Comparison of ENCODE assay signal across 18 cellular contexts in the genomic region with DNA sequence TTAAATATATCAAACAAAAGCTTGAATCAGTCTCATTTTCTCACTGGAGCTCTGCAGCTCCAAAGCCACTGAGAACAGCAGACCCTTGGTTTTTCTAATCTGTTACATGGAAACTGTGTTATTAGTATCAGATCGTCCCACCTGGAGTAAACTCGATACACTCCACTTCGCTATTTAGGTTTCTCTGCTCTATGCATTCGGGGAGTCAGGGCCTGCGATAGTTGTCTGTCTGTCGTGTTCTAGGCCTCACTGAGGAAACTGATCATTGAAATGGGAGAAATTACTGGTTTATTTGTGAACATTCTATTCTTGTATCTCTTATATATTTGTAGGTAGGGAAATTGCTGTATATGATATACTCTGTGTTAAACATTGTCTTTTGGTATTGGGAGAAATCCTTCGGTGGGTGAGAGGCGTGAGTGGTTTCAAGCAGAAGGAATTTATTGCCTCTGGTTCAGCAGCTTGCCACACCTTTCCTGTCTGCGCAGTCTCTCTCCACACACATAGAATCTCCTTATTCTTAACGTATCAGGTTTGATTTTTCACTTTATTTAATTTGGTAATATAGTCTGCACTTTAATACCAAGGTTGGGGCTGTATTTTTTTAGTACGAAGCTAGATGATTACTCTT. TPM values are rescaled to one million over a fixed set of nuclear protein-coding genes. Genes with fewer than 3 reads are reported as not detected.
A peak's percentile ranks its signal among the peaks of the same experiment; 100 is the strongest.
DNase-seq lines count a peak whose midpoint lies in the region; ATAC-seq and TF ChIP-seq lines count a peak whose summit lies in the region.
"Had no signal": no experiment of that assay in that cellular context is flagged by ENCODE, and none has a peak within 500 bp of the region (broad histone marks: within the 10 kb centered on the region; RNA-seq: fewer than 3 reads in every experiment).

No MANE protein-coding gene starts in this region.

- ATAC-seq in CD4-positive, CD25-positive, alpha-beta regulatory T cell (ENCODE audit: low read depth in 2 of 2): no peak
- ATAC-seq in activated B cell treated with CpG ODN at 0.5 μM for 24 hours (ENCODE audit: low read depth) (no peak), aorta (ENCODE audit: low FRiP score) (no peak)
- ATAC-seq: natural killer cell treated with Interleukin-12 subunit alpha and Interleukin-12 subunit beta and Interleukin-15 and Interleukin-18, amount 100 ng/mL, for 72 hours had no signal

- 92 to 94% methylated on average over 11 of the region's 11 CpGs for WGBS in aorta, 2 donors

- peaks cover 32% of the 10 kb centered on the region for H3K4me1 ChIP-seq in CD4-positive, CD25-positive, alpha-beta regulatory T cell (ENCODE audit: control insufficient read depth, insufficient read depth, low read length, poor library complexity, severe bottlenecking)
- H3K4me1 ChIP-seq in mucosa of rectum (ENCODE audit: control insufficient read depth in 2 of 2, insufficient read depth in 2 of 2, low read length in 2 of 2) (peaks cover 7 to 17% of the 10 kb centered on the region in 2 donors), aorta (ENCODE audit: control insufficient read depth in 1 of 2, insufficient read depth in 2 of 2, low read length in 2 of 2) (no peaks in the 10 kb centered on the region)

- peaks cover 52 to 91% (median 70%) of the 10 kb centered on the region in 4 donors for H3K4me1 Mint-ChIP-seq in CD4-positive, CD25-positive, alpha-beta regulatory T cell
- peaks cover 97% of the 10 kb centered on the region for H3K4me1 Mint-ChIP-seq in activated B cell treated with CpG ODN at 0.5 μM for 24 hours
- no peaks in the 10 kb centered on the region for H3K4me1 Mint-ChIP-seq in endothelial cell (ENCODE audit: unreplicated experiment)

- H3K27ac ChIP-seq in CD4-positive, CD25-positive, alpha-beta regulatory T cell (ENCODE audit: insufficient read depth, low read length, poor library complexity, severe bottlenecking): no peak overlapping the region
- H3K27ac ChIP-seq in mucosa of rectum (ENCODE audit: low read depth in 2 of 2, low read length in 2 of 2): peak overlapping the region; percentile 67 to 74
- no peak overlapping the region for H3K27ac ChIP-seq in aorta (ENCODE audit: low read depth in 1 of 2, low read length in 2 of 2)
- H3K27ac ChIP-seq: coronary artery, RWPE1 had no signal

- H3K9me3 Mint-ChIP-seq in CD4-positive, CD25-positive, alpha-beta regulatory T cell: no peaks in the 10 kb centered on the region
- H3K9me3 Mint-ChIP-seq in activated B cell treated with CpG ODN at 0.5 μM for 24 hours (no peaks in the 10 kb centered on the region), endothelial cell (ENCODE audit: unreplicated experiment) (no peaks in the 10 kb centered on the region)
- H3K9me3 Mint-ChIP-seq: natural killer cell treated with Interleukin-12 subunit alpha and Interleukin-12 subunit beta and Interleukin-15 and Interleukin-18, amount 100 ng/mL, for 72 hours had no signal

- no peaks in the 10 kb centered on the region for H3K27me3 ChIP-seq in CD4-positive, CD25-positive, alpha-beta regulatory T cell (ENCODE audit: control insufficient read depth, insufficient read depth, low read length)
- H3K27me3 ChIP-seq in mucosa of rectum (ENCODE audit: control insufficient read depth in 2 of 2, insufficient read depth in 2 of 2, low read length in 2 of 2) (no peaks in the 10 kb centered on the region), aorta (ENCODE audit: control insufficient read depth in 1 of 2, insufficient read depth in 2 of 2, low read length in 1 of 2) (no peaks in the 10 kb centered on the region)

- H3K9ac ChIP-seq in mucosa of rectum (ENCODE audit: low read depth in 1 of 2, low read length in 2 of 2): peak overlapping the region in 1 of 2 donors; percentile 24

- peak overlapping the region in 2 of 4 donors; percentile 24 to 39 for H3K4me3 Mint-ChIP-seq in CD4-positive, CD25-positive, alpha-beta regulatory T cell
- H3K4me3 Mint-ChIP-seq in activated B cell treated with CpG ODN at 0.5 μM for 24 hours (peak overlapping the region; percentile 28), endothelial cell (ENCODE audit: unreplicated experiment) (no peak overlapping the region)
- H3K4me3 Mint-ChIP-seq: natural killer cell treated with Interleukin-12 subunit alpha and Interleukin-12 subunit beta and Interleukin-15 and Interleukin-18, amount 100 ng/mL, for 72 hours had no signal

- no peaks in the 10 kb centered on the region for H3K27me3 Mint-ChIP-seq in CD4-positive, CD25-positive, alpha-beta regulatory T cell
- H3K27me3 Mint-ChIP-seq in activated B cell treated with CpG ODN at 0.5 μM for 24 hours (no peaks in the 10 kb centered on the region), endothelial cell (ENCODE audit: unreplicated experiment) (no peaks in the 10 kb centered on the region)
- H3K27me3 Mint-ChIP-seq: natural killer cell treated with Interleukin-12 subunit alpha and Interleukin-12 subunit beta and Interleukin-15 and Interleukin-18, amount 100 ng/mL, for 72 hours had no signal

- POLR2A ChIA-PET in HEK293T (lab: Yijun Ruan, JAX) (interaction anchor here (1.0 kb wide), 1 partner anchor 41 kb away, joined by 3 read pairs; no protein-coding TSS in a partner anchor), activated B cell treated with CpG ODN at 0.5 μM for 24 hours (lab: Charles Lee) (interaction anchor here (0.7 to 8.0 kb wide), 3 partner anchors 8 to 22 kb away, joined by 3 to 440 read pairs (median 7); no protein-coding TSS in a partner anchor)

- peaks cover 18% of the 10 kb centered on the region for H3K36me3 Mint-ChIP-seq in CD4-positive, CD25-positive, alpha-beta regulatory T cell
- peaks cover 48% of the 10 kb centered on the region for H3K36me3 Mint-ChIP-seq in activated B cell treated with CpG ODN at 0.5 μM for 24 hours (ENCODE audit: low read depth)
- no peaks in the 10 kb centered on the region for H3K36me3 Mint-ChIP-seq in endothelial cell (ENCODE audit: low read depth, unreplicated experiment)

- H3K9me3 ChIP-seq in CD4-positive, CD25-positive, alpha-beta regulatory T cell (ENCODE audit: control insufficient read depth in 2 of 2, low read length in 2 of 2): no peaks in the 10 kb centered on the region
- H3K9me3 ChIP-seq in mucosa of rectum (ENCODE audit: control insufficient read depth in 2 of 2, low read length in 2 of 2): no peaks in the 10 kb centered on the region
- no peaks in the 10 kb centered on the region for H3K9me3 ChIP-seq in aorta (ENCODE audit: control insufficient read depth, low read length)
- H3K9me3 ChIP-seq: spleen had no signal

- peaks cover 4% of the 10 kb centered on the region for H3K36me3 ChIP-seq in CD4-positive, CD25-positive, alpha-beta regulatory T cell (ENCODE audit: control insufficient read depth, insufficient read depth, low read length)
- H3K36me3 ChIP-seq in mucosa of rectum (ENCODE audit: control insufficient read depth in 2 of 2, insufficient read depth in 2 of 2, low read length in 2 of 2) (no peaks in the 10 kb centered on the region), aorta (ENCODE audit: control insufficient read depth in 1 of 2, insufficient read depth in 2 of 2, low read length in 1 of 2) (no peaks in the 10 kb centered on the region)
- H3K36me3 ChIP-seq: spleen had no signal

- CTCF ChIA-PET in HEK293T (lab: Yijun Ruan, JAX) (interaction anchor here (1.8 kb wide), 1 partner anchor 18 kb away, joined by 7 read pairs; no protein-coding TSS in a partner anchor), activated B cell treated with CpG ODN at 0.5 μM for 24 hours (lab: Charles Lee) (interaction anchor here (1.9 to 2.8 kb wide), 2 partner anchors 17 to 18 kb away, joined by 6 to 22 read pairs; no protein-coding TSS in a partner anchor)

- H3K4me3 ChIP-seq in CD4-positive, CD25-positive, alpha-beta regulatory T cell (ENCODE audit: low read depth, low read length): no peak overlapping the region
- H3K4me3 ChIP-seq in mucosa of rectum (ENCODE audit: low read length in 2 of 2) (peak overlapping the region; percentile 11 to 22), aorta (ENCODE audit: low read length in 2 of 2) (no peak overlapping the region)
- H3K4me3 ChIP-seq: coronary artery, spleen had no signal

- intact Hi-C loops in activated B cell treated with CpG ODN at 0.5 μM for 24 hours (cut with micrococcal nuclease): loop anchor here (10.0 kb wide), 1 partner anchor 1816 kb away; the partner anchor contains the start of genes CASP9 and DNAJC16
- intact Hi-C loops in aorta (cut with DNase I): no loop called here

- DNase-seq in CD4-positive, CD25-positive, alpha-beta regulatory T cell: no peak
- no peak for DNase-seq in HEK293T (ENCODE audit: extremely low spot score)
- DNase-seq in activated B cell treated with CpG ODN at 0.5 μM for 24 hours: no peak
- no peak for DNase-seq in aorta
- no peak for DNase-seq in activated CD4-positive, alpha-beta T cell treated with anti-CD3 and anti-CD28 coated beads for 4 hours
- DNase-seq in endothelial cell (ENCODE audit: low spot score): no peak
- DNase-seq in Ammon's horn (ENCODE audit: low spot score): no peak
- DNase-seq: activated naive CD4-positive, alpha-beta T cell treated with Interleukin-2 at 50 U/mL for 16 hours; C1 segment of cervical spinal cord; DMS53; KBM-7; NCI-H187 treated with DMSO at 0.1 percent for 48 hours; NCI-H345; spleen had no signal

- H3K27ac Mint-ChIP-seq in CD4-positive, CD25-positive, alpha-beta regulatory T cell: peak overlapping the region; percentile 5 to 20 (median 9)
- H3K27ac Mint-ChIP-seq in activated B cell treated with CpG ODN at 0.5 μM for 24 hours (peak overlapping the region; percentile 71), endothelial cell (ENCODE audit: unreplicated experiment) (no peak overlapping the region)
- H3K27ac Mint-ChIP-seq: natural killer cell treated with Interleukin-12 subunit alpha and Interleukin-12 subunit beta and Interleukin-15 and Interleukin-18, amount 100 ng/mL, for 72 hours had no signal

- no peak for TF ChIP-seq CTCF in activated B cell treated with CpG ODN at 0.5 μM for 24 hours (IDR thresholded peaks at IDR 0.05)
- no peak for TF ChIP-seq CTCF in endothelial cell (IDR thresholded peaks at IDR 0.05; ENCODE audit: unreplicated experiment)

TF ChIP-seq in HEK293T, 16 proteins besides CTCF, POLR2A, EP300 and RAD21:
- 0 out of 2 replicates have a peak, but pooled peaks have one; percentile 23 for TF ChIP-seq L3MBTL2 (conservative IDR thresholded peaks at IDR 0.05)
- no peak for TF ChIP-seq CTBP1 (IDR thresholded peaks at IDR 0.05; ENCODE audit: borderline replicate concordance)

RNA-seq across cellular contexts. Expression of gene PRDM2, which starts 8.5 kb away (rescaled TPM):
- total RNA-seq in CD4-positive, CD25-positive, alpha-beta regulatory T cell: 221 TPM
- 10 to 100 TPM; 16.8 to 20.9 (median 18.9) TPM for polyA plus RNA-seq in CD4-positive, CD25-positive, alpha-beta regulatory T cell
- total RNA-seq in activated B cell treated with CpG ODN at 0.5 μM for 24 hours (183 and 194 TPM in 2 replicates), aorta (10 to 100 TPM; 55.6 to 58.7 TPM), endothelial cell (ENCODE audit: unreplicated experiment) (49.7 TPM)
- polyA plus RNA-seq in aorta: 10 to 100 TPM; 11.1 to 20.8 TPM

Comparison
In these comparisons a context has a peak if more than half of its experiments do, and no peak if none do; other contexts are left out.
1. H3K27ac ChIP-seq: peak in mucosa of rectum (2 of 2); none in CD4-positive, CD25-positive, alpha-beta regulatory T cell (single experiment) and aorta (0 of 2).
2. H3K4me3 ChIP-seq: peak in mucosa of rectum (2 of 2); none in CD4-positive, CD25-positive, alpha-beta regulatory T cell (single experiment) and aorta (0 of 2).